In the genomic region with DNA sequence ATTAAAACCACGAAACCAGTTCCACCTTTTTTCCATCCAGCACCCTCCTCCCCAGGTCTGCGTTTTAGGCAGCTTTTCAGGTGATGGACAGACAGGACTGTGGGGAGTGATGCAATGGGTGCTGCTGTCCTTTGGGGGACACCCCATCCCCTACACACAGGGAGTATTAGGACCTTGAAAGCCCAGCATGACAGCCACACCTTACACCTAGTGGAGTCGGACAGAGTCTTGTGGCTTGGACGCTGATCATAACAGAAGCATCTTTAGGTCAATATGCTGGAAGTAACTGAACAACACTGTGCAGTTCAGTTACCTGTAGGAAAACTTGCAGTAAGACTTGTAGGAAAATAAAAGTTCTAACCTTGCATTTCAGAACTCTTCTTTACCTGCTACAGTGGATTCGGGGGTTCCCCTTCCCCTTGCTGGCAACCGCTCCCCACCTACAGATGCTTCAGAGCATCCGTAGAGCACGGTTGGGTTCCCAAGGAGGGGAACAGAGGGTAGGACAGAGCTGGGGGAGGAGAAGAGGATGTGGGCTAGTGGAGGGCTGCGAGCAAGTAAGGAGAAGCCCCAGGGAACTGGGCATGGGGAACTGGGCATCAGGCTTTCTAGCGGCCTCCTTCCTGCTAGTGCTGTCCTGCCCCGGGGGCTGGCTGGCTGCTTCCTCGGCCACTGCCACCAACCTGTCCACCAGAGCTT, we compare ENCODE assay signal across 9 cellular contexts. TPM values are rescaled to one million over a fixed set of nuclear protein-coding genes. Genes with fewer than 3 reads are reported as not detected.
DNase-seq lines count a peak whose midpoint lies in the region; ATAC-seq and TF ChIP-seq lines count a peak whose summit lies in the region.
"Had no signal": no experiment of that assay in that cellular context is flagged by ENCODE, and none has a peak within 500 bp of the region (broad histone marks: within the 10 kb centered on the region; RNA-seq: fewer than 3 reads in every experiment).

No MANE protein-coding gene starts in this region.

- WGBS in gastroesophageal sphincter (ENCODE audit: low coverage in 1 of 2), 2 donors, result 77 to 83% methylated on average over 7 to 9 of the region's 12 CpGs

- H3K4me1 ChIP-seq in CD4-positive, alpha-beta memory T cell (ENCODE audit: insufficient read depth, low read length), result peaks cover 43% of the 10 kb centered on the region
- peaks cover 0 to 29% (median 4%) of the 10 kb centered on the region in 3 donors for H3K4me1 ChIP-seq in gastroesophageal sphincter
- H3K4me1 ChIP-seq in uterus, result peaks cover 0 to 10% of the 10 kb centered on the region in 2 donors

- no peak overlapping the region for H3K27ac ChIP-seq in CD4-positive, alpha-beta memory T cell (ENCODE audit: low read depth, low read length)
- H3K27ac ChIP-seq in gastroesophageal sphincter (peak overlapping the region in 3 of 4 donors; percentile 39 to 48 (median 40)), uterus (no peak overlapping the region)

- H3K36me3 Mint-ChIP-seq in CD4-positive, alpha-beta memory T cell, result no peaks in the 10 kb centered on the region

- no peaks in the 10 kb centered on the region for H3K36me3 ChIP-seq in CD4-positive, alpha-beta memory T cell (ENCODE audit: insufficient read depth, low read length)
- H3K36me3 ChIP-seq in gastroesophageal sphincter (no peaks in the 10 kb centered on the region), uterus (no peaks in the 10 kb centered on the region)

- peaks cover 0 to 2% (median 0%) of the 10 kb centered on the region in 8 donors for H3K9me3 Mint-ChIP-seq in CD4-positive, alpha-beta memory T cell

- H3K27ac Mint-ChIP-seq in CD4-positive, alpha-beta memory T cell, result peak overlapping the region in 4 of 7 donors; percentile 7 to 60 (median 26)

- H3K27me3 Mint-ChIP-seq in CD4-positive, alpha-beta memory T cell, result peaks cover 4 to 5% of the 10 kb centered on the region in 2 donors

- intact Hi-C loops in CD4-positive, alpha-beta memory T cell (cut with micrococcal nuclease), result no loop called here
- intact Hi-C loops in uterus (cut with DNase I; ENCODE audit: low total_unique reads), result no loop called here

- CTCF ChIA-PET in CD4-positive, alpha-beta memory T cell (lab: Charles Lee; ENCODE audit: partially characterized antibody), result interaction anchor here (1.2 kb wide), 1 partner anchor 12 kb away, joined by 3 read pairs; no protein-coding TSS in a partner anchor

- no peaks in the 10 kb centered on the region for H3K27me3 ChIP-seq in CD4-positive, alpha-beta memory T cell (ENCODE audit: insufficient read depth, low read length)
- H3K27me3 ChIP-seq in gastroesophageal sphincter (no peaks in the 10 kb centered on the region), uterus (no peaks in the 10 kb centered on the region)

- POLR2A ChIA-PET in CD4-positive, alpha-beta memory T cell (lab: Charles Lee; ENCODE audit: partially characterized antibody), result no interaction called here

- TF ChIP-seq POLR2A in gastroesophageal sphincter (IDR thresholded peaks at IDR 0.05) (no peak), uterus (IDR thresholded peaks at IDR 0.05) (no peak)

- ATAC-seq in GM18907 (IDR thresholded peaks at IDR 0.05; ENCODE audit: unreplicated experiment), result peak; percentile 49
- peak; percentile 26 for ATAC-seq in HG03342 (IDR thresholded peaks at IDR 0.05; ENCODE audit: unreplicated experiment)
- ATAC-seq in gastroesophageal sphincter, result no peak

- H3K4me3 ChIP-seq in CD4-positive, alpha-beta memory T cell (ENCODE audit: low read length in 2 of 2), result no peak overlapping the region
- H3K4me3 ChIP-seq in gastroesophageal sphincter (no peak overlapping the region), uterus (no peak overlapping the region)

- H3K9me3 ChIP-seq in CD4-positive, alpha-beta memory T cell (ENCODE audit: control insufficient read depth in 1 of 2, low read length in 2 of 2), result no peaks in the 10 kb centered on the region
- no peaks in the 10 kb centered on the region for H3K9me3 ChIP-seq in gastroesophageal sphincter
- H3K9me3 ChIP-seq in uterus, result no peaks in the 10 kb centered on the region

- DNase-seq in CD4-positive, alpha-beta memory T cell, result no peak
- DNase-seq in NCI-H2081 (lab: John Stamatoyannopoulos, UW), result no peak
- DNase-seq in NCI-H2029 (lab: John Stamatoyannopoulos, UW), result no peak
- no peak for DNase-seq in SK-N-DZ (ENCODE audit: low spot score)
- no peak for DNase-seq in uterus
- DNase-seq: NCI-H1694 treated with DMSO at 0.1 percent for 48 hours had no signal

- H3K4me1 Mint-ChIP-seq in CD4-positive, alpha-beta memory T cell, result peaks cover 26 to 50% (median 40%) of the 10 kb centered on the region in 4 donors

- no peak for TF ChIP-seq EP300 in gastroesophageal sphincter (IDR thresholded peaks at IDR 0.05)

- H3K4me3 Mint-ChIP-seq in CD4-positive, alpha-beta memory T cell, result peak overlapping the region in 6 of 8 donors; percentile 10 to 63 (median 48)

- TF ChIP-seq CTCF in gastroesophageal sphincter (IDR thresholded peaks at IDR 0.05), result no peak
- TF ChIP-seq CTCF in uterus (IDR thresholded peaks at IDR 0.05), result no peak

RNA-seq across cellular contexts. Expression of gene PLEKHG1, which starts 31.7 kb away (rescaled TPM):
- 1 to 10 TPM; 2.9 to 3.9 TPM for total RNA-seq in CD4-positive, alpha-beta memory T cell
- 1 to 10 TPM; 1.2 to 2.1 TPM for polyA plus RNA-seq in CD4-positive, alpha-beta memory T cell
- total RNA-seq in gastroesophageal sphincter, result 10 to 100 TPM in 3 of 4 donors, 1 to 10 TPM in 1; 4.2 to 14.7 (median 13.9) TPM
- polyA plus RNA-seq in SK-N-DZ (2014; cell fraction: cytosol; rRNA removed), result 0.07 TPM in 1 of 2 replicates, not detected in the other
- polyA plus RNA-seq in SK-N-DZ (2014; cell fraction: nucleus; rRNA removed), result not detected in 2 replicates
- total RNA-seq in uterus, result 10 to 100 TPM in 3 of 4 donors, 1 to 10 TPM in 1; 7.2 to 50.3 (median 33.0) TPM

Comparison
In these comparisons a context has a peak if more than half of its experiments do, and no peak if none do; other contexts are left out.
1. H3K27ac ChIP-seq: peak in gastroesophageal sphincter (3 of 4); none in CD4-positive, alpha-beta memory T cell (single experiment) and uterus (0 of 2).